In genomic region chr1:95006681-95007080, GRCh38 we compare ENCODE assay signal across 21 cellular contexts.
A peak's percentile ranks its signal among the peaks of the same experiment; 100 is the strongest.
DNase-seq lines count a peak whose midpoint lies in the region; TF ChIP-seq lines count a peak whose summit lies in the region.
"Had no signal": no experiment of that assay in that cellular context is flagged by ENCODE, and none has a peak within 500 bp of the region (broad histone marks: within the 10 kb centered on the region; RNA-seq: fewer than 3 reads in every experiment).

No MANE protein-coding gene starts in this region.

- DNase-seq in AG04450 (ENCODE audit: low read depth, low spot score) (peak; percentile 60), LHCN-M2 (ENCODE audit: low read depth) (peak; percentile 58), SK-N-MC (ENCODE audit: low read depth, low spot score) (no peak), fibroblast of mammary gland (ENCODE audit: low read depth) (peak; percentile 53), immature natural killer cell (no peak), NCI-H146 (lab: John Stamatoyannopoulos, UW) (no peak), NCI-H345 (lab: John Stamatoyannopoulos, UW) (no peak), mesenteric fat pad (ENCODE audit: low spot score) (no peak)
- DNase-seq: activated CD4-positive, CD25-positive, alpha-beta regulatory T cell; C1 segment of cervical spinal cord; DMS153; effector memory CD8-positive, alpha-beta T cell; HFFc6; mesendoderm; NCI-H1105 treated with DMSO at 0.1 percent for 48 hours; NCI-H2227 treated with DMSO at 0.1 percent for 48 hours; Right ventricle myocardium superior; T-helper 2 cell; tibial artery had no signal

- H3K27me3 Mint-ChIP-seq in immature natural killer cell (ENCODE audit: low read depth in 3 of 3) = peaks cover 0 to under 1% (median 0%) of the 10 kb centered on the region in 3 donors
- H3K27me3 Mint-ChIP-seq: effector memory CD8-positive, alpha-beta T cell; stimulated activated memory B cell treated with anti-CD40 and anti-IgM and Interleukin-4, amounts not matched to agents 10 μg/mL and 1 μg/mL and 100 μg/mL, for 72 hours had no signal

- CTCF ChIA-PET in AG04450 (lab: Charles Lee) = no interaction called here

- no peak overlapping the region for H3K9ac ChIP-seq in SK-N-MC (ENCODE audit: insufficient read length)

- H3K4me3 ChIP-seq in AG04450 (ENCODE audit: low read depth, low read length) (no peak overlapping the region), SK-N-MC (0 out of 2 replicates have a peak overlapping the region, but pooled peaks have one; percentile 17), fibroblast of mammary gland (ENCODE audit: control insufficient read depth, low read depth, low read length) (no peak overlapping the region)
- H3K4me3 ChIP-seq: tibial artery had no signal

- H3K27ac ChIP-seq in AG04450 (ENCODE audit: low read depth, low read length) (peak overlapping the region; percentile 55), SK-N-MC (no peak overlapping the region)
- H3K27ac ChIP-seq: tibial artery had no signal

- no peaks in the 10 kb centered on the region for H3K27me3 ChIP-seq in AG04450 (ENCODE audit: control insufficient read depth, insufficient read depth, low read length)
- H3K27me3 ChIP-seq: tibial artery had no signal

- POLR2A ChIA-PET in AG04450 (lab: Yijun Ruan, JAX) = interaction anchor here (1.5 kb wide), 1 partner anchor 80 kb away, joined by 5 read pairs; the partner anchor contains the start of gene CNN3

- H3K4me1 Mint-ChIP-seq in immature natural killer cell = no peaks in the 10 kb centered on the region
- H3K4me1 Mint-ChIP-seq: stimulated activated memory B cell treated with anti-CD40 and anti-IgM and Interleukin-4, amounts not matched to agents 10 μg/mL and 1 μg/mL and 100 μg/mL, for 72 hours had no signal

- no peak for TF ChIP-seq CTCF in AG04450 (IDR thresholded peaks at IDR 0.05; ENCODE audit: low read depth, low read length)
- TF ChIP-seq CTCF in fibroblast of mammary gland (conservative IDR thresholded peaks at IDR 0.05; ENCODE audit: control insufficient read depth, insufficient read depth, low read depth, low read length) = no peak

- no peaks in the 10 kb centered on the region for H3K36me3 Mint-ChIP-seq in immature natural killer cell

- no peak overlapping the region for H3K4me3 Mint-ChIP-seq in immature natural killer cell
- H3K4me3 Mint-ChIP-seq: effector memory CD8-positive, alpha-beta T cell; HFFc6; neural crest cell; stimulated activated memory B cell treated with anti-CD40 and anti-IgM and Interleukin-4, amounts not matched to agents 10 μg/mL and 1 μg/mL and 100 μg/mL, for 72 hours had no signal

- H3K9me3 Mint-ChIP-seq in immature natural killer cell = no peaks in the 10 kb centered on the region
- H3K9me3 Mint-ChIP-seq: effector memory CD8-positive, alpha-beta T cell; HFFc6; neural crest cell; stimulated activated memory B cell treated with anti-CD40 and anti-IgM and Interleukin-4, amounts not matched to agents 10 μg/mL and 1 μg/mL and 100 μg/mL, for 72 hours had no signal

- H3K27ac Mint-ChIP-seq in immature natural killer cell = no peak overlapping the region
- H3K27ac Mint-ChIP-seq: effector memory CD8-positive, alpha-beta T cell; HFFc6; stimulated activated memory B cell treated with anti-CD40 and anti-IgM and Interleukin-4, amounts not matched to agents 10 μg/mL and 1 μg/mL and 100 μg/mL, for 72 hours had no signal

- H3K9me3 ChIP-seq in AG04450 (ENCODE audit: control insufficient read depth, insufficient read depth, low read length) = no peaks in the 10 kb centered on the region
- H3K9me3 ChIP-seq in SK-N-MC (ENCODE audit: low read depth, low read length) = no peaks in the 10 kb centered on the region
- H3K9me3 ChIP-seq: tibial artery had no signal

- no peaks in the 10 kb centered on the region for H3K36me3 ChIP-seq in SK-N-MC (ENCODE audit: insufficient read depth, low read length)
- H3K36me3 ChIP-seq: tibial artery had no signal

Comparison
In these comparisons a context has a peak if more than half of its experiments do, and no peak if none do; other contexts are left out.
1. DNase-seq: peak in AG04450 (single experiment), LHCN-M2 (single experiment) and fibroblast of mammary gland (single experiment); none in SK-N-MC (single experiment), immature natural killer cell (0 of 3), NCI-H146 (single experiment), NCI-H345 (single experiment) and mesenteric fat pad (single experiment).